ENCODE assay signal across 18 cellular contexts in the genomic region with DNA sequence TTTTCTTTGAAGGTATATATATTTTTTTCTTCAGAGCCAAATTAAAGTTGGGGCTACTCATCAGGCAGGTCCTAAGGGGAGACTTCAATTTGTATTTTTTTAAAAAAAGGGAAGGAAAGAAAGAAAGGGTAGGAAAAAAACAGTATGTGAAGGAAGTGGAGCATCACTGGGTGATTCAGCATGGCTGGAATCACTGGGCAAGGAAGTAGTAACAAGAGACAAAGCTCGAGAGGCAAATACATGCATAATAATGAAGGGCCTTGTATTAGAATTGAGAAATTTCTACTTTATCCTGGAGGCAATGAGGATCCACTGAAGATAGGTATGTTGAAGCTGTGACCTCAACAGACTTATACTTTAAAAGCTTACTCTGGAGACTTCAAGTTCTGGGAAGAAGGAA.
DNase-seq lines count a peak whose midpoint lies in the region; ATAC-seq and TF ChIP-seq lines count a peak whose summit lies in the region.
"Had no signal": no experiment of that assay in that cellular context is flagged by ENCODE, and none has a peak within 500 bp of the region (broad histone marks: within the 10 kb centered on the region; RNA-seq: fewer than 3 reads in every experiment).

No MANE protein-coding gene starts in this region.

- no peak overlapping the region for H3K9ac ChIP-seq in iPS-18a (ENCODE audit: low read length)

- H3K27ac Mint-ChIP-seq in activated naive CD4-positive, alpha-beta T cell treated with anti-CD3 and anti-CD28 coated beads for 36 hours, result no peak overlapping the region
- H3K27ac Mint-ChIP-seq: CD4-positive, alpha-beta T cell had no signal

- no peaks in the 10 kb centered on the region for H3K9me3 ChIP-seq in iPS-18a (ENCODE audit: control insufficient read depth, low read depth, low read length)
- H3K9me3 ChIP-seq: BE2C, SJSA1 had no signal

- TF ChIP-seq CTCF in choroid plexus epithelial cell (conservative IDR thresholded peaks at IDR 0.05; ENCODE audit: low read depth, low read length), result no peak

- peaks cover 19% of the 10 kb centered on the region for H3K4me1 ChIP-seq in iPS-18a (ENCODE audit: control insufficient read depth, low read depth, low read length)
- H3K4me1 ChIP-seq: BE2C, SJSA1 had no signal

- intact Hi-C loops in activated naive CD4-positive, alpha-beta T cell treated with anti-CD3 and anti-CD28 coated beads for 36 hours (cut with micrococcal nuclease), result no loop called here

- H3K9me3 Mint-ChIP-seq in activated naive CD4-positive, alpha-beta T cell treated with anti-CD3 and anti-CD28 coated beads for 36 hours, result no peaks in the 10 kb centered on the region
- H3K9me3 Mint-ChIP-seq: CD4-positive, alpha-beta T cell; HFFc6 had no signal

- no peaks in the 10 kb centered on the region for H3K27me3 ChIP-seq in iPS-18a (ENCODE audit: control insufficient read depth, insufficient read depth, low read length)
- H3K27me3 ChIP-seq: BE2C, SJSA1 had no signal

- H3K4me3 ChIP-seq in choroid plexus epithelial cell (ENCODE audit: low read depth, low read length), result no peak overlapping the region
- H3K4me3 ChIP-seq in iPS-18a (ENCODE audit: low read length), result no peak overlapping the region
- H3K4me3 ChIP-seq: GM12878, SJSA1 had no signal

- peak overlapping the region; percentile 16 for H3K27ac ChIP-seq in iPS-18a (ENCODE audit: low read length)
- peak overlapping the region; percentile 6 for H3K27ac ChIP-seq in temporal lobe (ENCODE audit: low read depth, low read length)
- H3K27ac ChIP-seq: SJSA1 had no signal

- peaks cover 7% of the 10 kb centered on the region for H3K36me3 ChIP-seq in iPS-18a (ENCODE audit: control insufficient read depth, low read depth, low read length)

- no peak for ATAC-seq in GM19395 (IDR thresholded peaks at IDR 0.05; ENCODE audit: unreplicated experiment)
- ATAC-seq: GM12878 had no signal

- H3K27me3 Mint-ChIP-seq in activated naive CD4-positive, alpha-beta T cell treated with anti-CD3 and anti-CD28 coated beads for 36 hours (ENCODE audit: low read depth), result peaks cover 4% of the 10 kb centered on the region

- CTCF ChIA-PET in activated naive CD4-positive, alpha-beta T cell treated with anti-CD3 and anti-CD28 coated beads for 36 hours (lab: Charles Lee), result interaction anchor here (0.7 kb wide), 1 partner anchor 8 kb away, joined by 3 read pairs; no protein-coding TSS in a partner anchor

- no peaks in the 10 kb centered on the region for H3K36me3 Mint-ChIP-seq in activated naive CD4-positive, alpha-beta T cell treated with anti-CD3 and anti-CD28 coated beads for 36 hours (ENCODE audit: low read depth)

- DNase-seq in HT1080 (ENCODE audit: low read depth) (peak; percentile 32), choroid plexus epithelial cell (ENCODE audit: low read depth) (peak; percentile 24), DMS114 treated with DMSO at 0.1 percent for 48 hours (lab: John Stamatoyannopoulos, UW; ENCODE audit: unreplicated experiment) (no peak)
- no peak for DNase-seq in activated naive CD4-positive, alpha-beta T cell treated with anti-CD3 and anti-CD28 coated beads for 36 hours
- DNase-seq: BE2C; CD4-positive, alpha-beta T cell; DMS79 treated with DMSO at 0.1 percent for 48 hours; GDM1; HFFc6; NCI-H1048; NCI-H1436 treated with DMSO at 0.1 percent for 48 hours; NCI-H2081 treated with DMSO at 0.1 percent for 48 hours; NCI-H510A treated with DMSO at 0.1 percent for 48 hours had no signal

- H3K4me1 Mint-ChIP-seq in activated naive CD4-positive, alpha-beta T cell treated with anti-CD3 and anti-CD28 coated beads for 36 hours (ENCODE audit: low read depth), result no peaks in the 10 kb centered on the region

- no peak overlapping the region for H3K4me3 Mint-ChIP-seq in activated naive CD4-positive, alpha-beta T cell treated with anti-CD3 and anti-CD28 coated beads for 36 hours
- H3K4me3 Mint-ChIP-seq: CD4-positive, alpha-beta T cell; HFFc6 had no signal

Comparison
In these comparisons a context has a peak if more than half of its experiments do, and no peak if none do; other contexts are left out.
1. DNase-seq: peak in HT1080 (single experiment) and choroid plexus epithelial cell (single experiment); none in DMS114 treated with DMSO at 0.1 percent for 48 hours (single experiment) and activated naive CD4-positive, alpha-beta T cell treated with anti-CD3 and anti-CD28 coated beads for 36 hours (single experiment).